Comparison of ENCODE assay signal across 5 cellular contexts in the genomic region with DNA sequence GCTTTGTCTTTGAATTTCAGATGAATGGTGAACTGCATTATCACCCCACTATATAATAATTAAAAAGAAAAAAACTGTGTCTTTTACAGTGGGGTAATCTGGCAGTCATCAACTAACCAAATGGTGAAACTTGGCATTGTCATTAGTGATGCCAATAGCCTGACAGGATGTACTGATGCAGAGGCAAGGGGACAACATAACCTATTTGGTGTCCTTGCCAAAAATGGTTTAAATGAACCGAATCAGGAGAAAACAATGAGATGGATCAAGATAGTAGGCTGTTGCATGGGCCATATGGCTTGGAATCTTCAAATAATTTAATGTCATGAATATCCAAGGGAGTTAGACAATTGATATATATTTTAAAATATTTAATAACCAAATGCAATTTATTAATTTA.
"Had no signal": no experiment of that assay in that cellular context is flagged by ENCODE, and none has a peak within 500 bp of the region (broad histone marks: within the 10 kb centered on the region; RNA-seq: fewer than 3 reads in every experiment).

No MANE protein-coding gene starts in this region.

- H3K4me3 Mint-ChIP-seq: H9 had no signal

- DNase-seq: GM23248, H9, HCEC 1CT, IMR-90 had no signal

- H3K27ac ChIP-seq: GM23248 had no signal

- H2AFZ ChIP-seq: GM23248 had no signal

- ATAC-seq: K562 had no signal

- H3K27ac Mint-ChIP-seq: H9 had no signal

- H3K4me3 ChIP-seq: GM23248, K562 had no signal
